1 cellular context compared by ENCODE assay signal in the genomic region with DNA sequence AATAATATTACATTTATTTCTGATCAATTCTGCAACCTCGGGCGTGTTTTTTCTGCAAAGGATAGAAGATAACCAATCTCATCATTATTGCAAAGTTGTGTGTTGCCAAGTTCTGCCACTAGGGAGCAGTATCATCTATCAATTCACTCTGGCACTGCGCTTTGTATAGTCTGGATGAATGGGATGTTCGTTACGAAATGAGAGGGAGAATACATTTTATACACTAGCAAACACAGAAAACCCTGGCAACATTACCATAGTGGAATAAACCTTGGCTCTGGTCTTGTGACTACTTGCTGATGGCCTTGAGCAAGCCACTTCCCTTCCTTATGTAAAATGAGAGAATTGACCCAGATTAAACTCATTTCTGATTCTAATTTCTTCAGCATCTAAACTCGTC.
TF ChIP-seq lines count a peak whose summit lies in the region.

No MANE protein-coding gene starts in this region.

TF ChIP-seq in HepG2, 621 proteins besides CTCF, POLR2A, EP300 and RAD21 (continued from another document):
- TF ChIP-seq ZNF496 (CRISPR knock-in tag; IDR thresholded peaks at IDR 0.05; ENCODE audit: insufficient replicate concordance) (no peak), SMC3 (IDR thresholded peaks at IDR 0.05; ENCODE audit: low read length) (peak; percentile 60; the same call in 1 of the 2 replicates), CEBPB (IDR thresholded peaks at IDR 0.05; ENCODE audit: borderline replicate concordance, low read depth, low read length) (0 out of 2 replicates have a peak, but pooled peaks have one; percentile 10), CEBPG (CRISPR knock-in tag; IDR thresholded peaks at IDR 0.05) (peak; percentile 17; the same call in 1 of the 2 replicates), SIX1 (CRISPR knock-in tag; IDR thresholded peaks at IDR 0.05; ENCODE audit: borderline replicate concordance) (no peak)
TF ChIP-seq in HepG2: peak in this region for 4.
